In genomic region chr1:31394628-31395193, GRCh38 we compare ENCODE assay signal across 8 cellular contexts. TPM values are rescaled to one million over a fixed set of nuclear protein-coding genes. Genes with fewer than 3 reads are reported as not detected.
DNase-seq lines count a peak whose midpoint lies in the region; ATAC-seq, FAIRE-seq and TF ChIP-seq lines count a peak whose summit lies in the region.

No MANE protein-coding gene starts in this region.

- intact Hi-C loops in gastrocnemius medialis (cut with DNase I; ENCODE audit: low total_unique reads) = loop anchor here (1.0 to 2.0 kb wide), 2 partner anchors 28 to 154 kb away; no protein-coding TSS in a partner anchor

- H3K9me3 Mint-ChIP-seq in astrocyte (ENCODE audit: unreplicated experiment) = peaks cover 2% of the 10 kb centered on the region

- H3K27ac ChIP-seq in DOHH2 (ENCODE audit: low read depth, low read length) (peak overlapping the region; percentile 28), astrocyte (ENCODE audit: low read depth, low read length) (no peak overlapping the region), gastrocnemius medialis (peak overlapping the region; percentile 81 to 90 (median 86))

- H3K27me3 ChIP-seq in DOHH2 (ENCODE audit: control insufficient read depth, low read length) = no peaks in the 10 kb centered on the region
- no peaks in the 10 kb centered on the region for H3K27me3 ChIP-seq in astrocyte (ENCODE audit: insufficient read depth, low read length)
- H3K27me3 ChIP-seq in gastrocnemius medialis = no peaks in the 10 kb centered on the region

- no peaks in the 10 kb centered on the region for H3K36me3 Mint-ChIP-seq in astrocyte (ENCODE audit: low read depth, unreplicated experiment)

- peak; percentile 53 to 66 for TF ChIP-seq POLR2A in gastrocnemius medialis (IDR thresholded peaks at IDR 0.05)

- H3K79me2 ChIP-seq in DOHH2 (ENCODE audit: control insufficient read depth, low read length) (no peaks in the 10 kb centered on the region), astrocyte (ENCODE audit: insufficient read depth, low read length) (no peaks in the 10 kb centered on the region)

- H3K27ac Mint-ChIP-seq in astrocyte (ENCODE audit: unreplicated experiment) = no peak overlapping the region

- peak overlapping the region; percentile 89 for H3K4me2 ChIP-seq in DOHH2 (ENCODE audit: low read length)
- peak overlapping the region; percentile 81 for H3K4me2 ChIP-seq in astrocyte (ENCODE audit: low read length)

- H3K27me3 Mint-ChIP-seq in astrocyte (ENCODE audit: low read depth, unreplicated experiment) = peaks cover 14% of the 10 kb centered on the region

- no peak overlapping the region for H3K9ac ChIP-seq in astrocyte (ENCODE audit: low read length)

- H3K4me1 ChIP-seq in DOHH2 (ENCODE audit: control insufficient read depth, low read length) (peaks cover 34% of the 10 kb centered on the region), astrocyte (ENCODE audit: insufficient read depth, low read length) (peaks cover 24% of the 10 kb centered on the region), gastrocnemius medialis (peaks cover 5 to 8% of the 10 kb centered on the region in 2 donors)

- DNase-seq in HCEC 1CT (peak; percentile 76), NCI-H187 (lab: John Stamatoyannopoulos, UW) (peak; percentile 84 to 86), T-helper 22 cell (ENCODE audit: low read depth) (peak; percentile 29), astrocyte (ENCODE audit: low read depth) (peak; percentile 39), iPS DF 19.7 (ENCODE audit: low read depth, low spot score) (peak; percentile 79), gastrocnemius medialis (peak; percentile 96 to 99)

- H3K9me3 ChIP-seq in DOHH2 (ENCODE audit: control insufficient read depth, insufficient read depth, low read length) = no peaks in the 10 kb centered on the region
- H3K9me3 ChIP-seq in astrocyte (ENCODE audit: insufficient read depth, low read depth, low read length) = no peaks in the 10 kb centered on the region
- H3K9me3 ChIP-seq in gastrocnemius medialis = no peaks in the 10 kb centered on the region

- H2AFZ ChIP-seq in astrocyte (ENCODE audit: low read depth, low read length) = peak overlapping the region; percentile 74

- ATAC-seq in gastrocnemius medialis (peak; percentile 98 to 99), HG02571 (IDR thresholded peaks at IDR 0.05; ENCODE audit: unreplicated experiment) (no peak)

- no peak for FAIRE-seq in astrocyte (lab: Jason Lieb, UNC)

- no peaks in the 10 kb centered on the region for H3K36me3 ChIP-seq in DOHH2 (ENCODE audit: control insufficient read depth, low read length)
- no peaks in the 10 kb centered on the region for H3K36me3 ChIP-seq in astrocyte (ENCODE audit: insufficient read depth, low read length)
- H3K36me3 ChIP-seq in gastrocnemius medialis = no peaks in the 10 kb centered on the region

- TF ChIP-seq CTCF in DOHH2 (IDR thresholded peaks at IDR 0.05; ENCODE audit: low read depth, low read length, poor library complexity, severe bottlenecking) (peak; percentile 96), astrocyte (IDR thresholded peaks at IDR 0.05; ENCODE audit: insufficient read depth, low read depth, low read length) (peak; percentile 64), gastrocnemius medialis (IDR thresholded peaks at IDR 0.05 in 4 of 5, conservative IDR thresholded peaks at IDR 0.05 in 1 of 5) (peak; percentile 91 to 97 (median 95))

- H3K4me3 ChIP-seq in DOHH2 (ENCODE audit: low read length) (peak overlapping the region; percentile 70), astrocyte (ENCODE audit: insufficient read depth, low read depth, low read length) (peak overlapping the region; percentile 20), gastrocnemius medialis (peak overlapping the region; percentile 14 to 44 (median 22))

- peak overlapping the region; percentile 54 for H3K4me3 Mint-ChIP-seq in astrocyte (ENCODE audit: unreplicated experiment)

- H3F3A ChIP-seq in DOHH2 (ENCODE audit: control insufficient read depth, insufficient read depth) = 0 out of 2 replicates have a peak, but pooled peaks cover 6% of the 10 kb centered on the region

- in situ Hi-C loops in gastrocnemius medialis (cut with MboI; ENCODE audit: low sequenced_read_pairs in 4 of 4) = no loop called here

- no peaks in the 10 kb centered on the region for H3K9me2 ChIP-seq in DOHH2 (replicated peaks; ENCODE audit: control insufficient read depth, low read length)

- no peaks in the 10 kb centered on the region for H4K20me1 ChIP-seq in DOHH2 (ENCODE audit: control insufficient read depth, insufficient read depth, low read depth, low read length)
- H4K20me1 ChIP-seq in astrocyte (ENCODE audit: insufficient read depth, low read length) = no peaks in the 10 kb centered on the region

- H3K4me1 Mint-ChIP-seq in astrocyte (ENCODE audit: low read depth, unreplicated experiment) = peaks cover 10% of the 10 kb centered on the region

RNA-seq across cellular contexts. Expression of gene SERINC2, which starts 18.3 kb away (rescaled TPM):
- total RNA-seq in astrocyte (29.4 and 30.4 TPM in 2 replicates), gastrocnemius medialis (10 to 100 TPM; 21.2 to 53.4 (median 35.9) TPM)

RNA-seq across cellular contexts. Expression of gene FABP3, which starts 21.8 kb away (rescaled TPM):
- total RNA-seq in astrocyte = 13.5 and 20.4 TPM in 2 replicates
- 1,000 to 10,000 TPM in 3 of 4 donors, 100 to 1,000 TPM in 1; 886 to 2,424 (median 1,240) TPM for total RNA-seq in gastrocnemius medialis

Comparison
In these comparisons a context has a peak if more than half of its experiments do, and no peak if none do; other contexts are left out.
1. H3K4me3 ChIP-seq: peak in every context shown above with its lines; median percentile 70 in DOHH2; 22 in gastrocnemius medialis; 20 in astrocyte.
2. DNase-seq: peak in every context shown above with its lines; median percentile 98 in gastrocnemius medialis; 85 in NCI-H187; 79 in iPS DF 19.7; 76 in HCEC 1CT; 39 in astrocyte; 29 in T-helper 22 cell.
3. RNA of gene FABP3, which starts 21.8 kb away (total RNA-seq): 886 to 2,424 TPM in gastrocnemius medialis; 13.5 to 20.4 TPM in astrocyte; every median in the first group is over 10 times any median in the second.
4. Peak in every context shown above with its lines, with median percentiles within 50 percentile points of each other: CTCF ChIP-seq.